Comparison of ENCODE assay signal across 1 cellular context in genomic region chr13:30607908-30608307, GRCh38.
A peak's percentile ranks its signal among the peaks of the same experiment; 100 is the strongest.
TF ChIP-seq lines count a peak whose summit lies in the region.

No MANE protein-coding gene starts in this region.

TF ChIP-seq in GM12878, 131 proteins besides CTCF, POLR2A, EP300 and RAD21 (continued from another document and continues in another):
- TF ChIP-seq FOXM1 (IDR thresholded peaks at IDR 0.05; ENCODE audit: low read depth, low read length) (0 out of 2 replicates have a peak, but pooled peaks have one; percentile 26), POU2F2 (IDR thresholded peaks at IDR 0.05; ENCODE audit: borderline replicate concordance, low read depth, low read length) (0 out of 3 replicates have a peak, but pooled peaks have one; percentile 20), IRF4 (IDR thresholded peaks at IDR 0.05; ENCODE audit: low read depth, low read length) (peak; percentile 73; the same call in 1 of the 2 replicates), BRCA1 (IDR thresholded peaks at IDR 0.05; ENCODE audit: low read depth, low read length) (no peak), NR2C1 (IDR thresholded peaks at IDR 0.05) (0 out of 2 replicates have a peak, but pooled peaks have one; percentile 20), ZBTB40 (IDR thresholded peaks at IDR 0.05; ENCODE audit: borderline replicate concordance) (no peak), CBFB (IDR thresholded peaks at IDR 0.05; ENCODE audit: low read depth) (peak; percentile 91), CREM (IDR thresholded peaks at IDR 0.05; ENCODE audit: low read depth) (peak; percentile 40; the same call in 1 of the 2 replicates), MTA3 (IDR thresholded peaks at IDR 0.05; ENCODE audit: borderline replicate concordance, low read length) (peak; percentile 47; the same call in 1 of the 2 replicates), ESRRA (IDR thresholded peaks at IDR 0.05; ENCODE audit: low read length) (no peak), ELK1 (IDR thresholded peaks at IDR 0.05; ENCODE audit: low read depth, low read length) (no peak), TBL1XR1 (IDR thresholded peaks at IDR 0.05; ENCODE audit: low read depth, low read length) (peak; percentile 92), RUNX3 (IDR thresholded peaks at IDR 0.05; ENCODE audit: low read length) (peak; percentile 98), MEF2B (IDR thresholded peaks at IDR 0.05; ENCODE audit: partially characterized antibody, poor library complexity, severe bottlenecking) (peak; percentile 64), CEBPB (IDR thresholded peaks at IDR 0.05; ENCODE audit: borderline replicate concordance in 1 of 2, low read depth in 2 of 2, low read length in 2 of 2) (no peak), RAD51 (IDR thresholded peaks at IDR 0.05) (peak; percentile 95), USF2 (IDR thresholded peaks at IDR 0.05; ENCODE audit: borderline replicate concordance, low read depth, low read length) (peak; percentile 75), DPF2 (IDR thresholded peaks at IDR 0.05) (peak; percentile 30; the same call in 1 of the 2 replicates), ZZZ3 (IDR thresholded peaks at IDR 0.05; ENCODE audit: control insufficient read depth, insufficient read length, low read depth) (no peak), JUNB (IDR thresholded peaks at IDR 0.05) (peak; percentile 38; the same call in 1 of the 2 replicates), RELB (IDR thresholded peaks at IDR 0.05; ENCODE audit: low read depth) (peak; percentile 75), YY1 (IDR thresholded peaks at IDR 0.05; ENCODE audit: low read depth, low read length) (peak; percentile 86), SMAD5 (IDR thresholded peaks at IDR 0.05; ENCODE audit: low read depth) (no peak), CBX3 (IDR thresholded peaks at IDR 0.05; ENCODE audit: borderline replicate concordance, low read depth) (no peak), NKRF (conservative IDR thresholded peaks at IDR 0.05) (no peak), IKZF2 (IDR thresholded peaks at IDR 0.05) (peak; percentile 73 to 77), NRF1 (conservative IDR thresholded peaks at IDR 0.05; ENCODE audit: low read depth, low read length) (no peak), STAT3 (IDR thresholded peaks at IDR 0.05; ENCODE audit: low read depth, low read length) (peak; percentile 39; the same call in 1 of the 2 replicates), USF1 (IDR thresholded peaks at IDR 0.05; ENCODE audit: borderline replicate concordance, extremely low read length, insufficient read depth, low read depth, low read length) (peak; percentile 76), HDAC2 (IDR thresholded peaks at IDR 0.05) (no peak), RELA (IDR thresholded peaks at IDR 0.05; ENCODE audit: borderline replicate concordance, partially characterized antibody) (no peak), BCL11A (IDR thresholded peaks at IDR 0.05; ENCODE audit: low read depth, low read length) (peak; percentile 33; the same call in 1 of the 2 replicates), IKZF1 (conservative IDR thresholded peaks at IDR 0.05) (peak; percentile 66), SKIL (IDR thresholded peaks at IDR 0.05; ENCODE audit: low read depth, poor library complexity, severe bottlenecking) (peak; percentile 74), KLF5 (IDR thresholded peaks at IDR 0.05; ENCODE audit: partially characterized antibody) (no peak), MTA2 (IDR thresholded peaks at IDR 0.05; ENCODE audit: low read depth) (peak; percentile 49; the same call in 1 of the 2 replicates), EED (IDR thresholded peaks at IDR 0.05; ENCODE audit: low read depth) (peak; percentile 85), ETV6 (conservative IDR thresholded peaks at IDR 0.05 in 1 of 2, IDR thresholded peaks at IDR 0.05 in 1 of 2; ENCODE audit: borderline replicate concordance in 1 of 2, low read depth in 1 of 2) (peak in 1 of 2 experiments; percentile 67; a peak in 2 of 4 replicates), MLLT1 (IDR thresholded peaks at IDR 0.05) (no peak), PAX5 (IDR thresholded peaks at IDR 0.05; ENCODE audit: borderline replicate concordance, low read depth, low read length) (0 out of 2 replicates have a peak, but pooled peaks have one; percentile 60), REST (IDR thresholded peaks at IDR 0.05; ENCODE audit: low read depth, low read length) (no peak), TCF7 (IDR thresholded peaks at IDR 0.05; ENCODE audit: borderline replicate concordance) (peak; percentile 83), MAX (IDR thresholded peaks at IDR 0.05; ENCODE audit: low read depth, low read length) (no peak), YBX1 (IDR thresholded peaks at IDR 0.05) (no peak), TCF3 (IDR thresholded peaks at IDR 0.05; ENCODE audit: borderline replicate concordance, insufficient read depth, low read depth, low read length) (peak; percentile 81; the same call in 1 of the 2 replicates)
